ENCODE assay signal across 7 cellular contexts in the genomic region with DNA sequence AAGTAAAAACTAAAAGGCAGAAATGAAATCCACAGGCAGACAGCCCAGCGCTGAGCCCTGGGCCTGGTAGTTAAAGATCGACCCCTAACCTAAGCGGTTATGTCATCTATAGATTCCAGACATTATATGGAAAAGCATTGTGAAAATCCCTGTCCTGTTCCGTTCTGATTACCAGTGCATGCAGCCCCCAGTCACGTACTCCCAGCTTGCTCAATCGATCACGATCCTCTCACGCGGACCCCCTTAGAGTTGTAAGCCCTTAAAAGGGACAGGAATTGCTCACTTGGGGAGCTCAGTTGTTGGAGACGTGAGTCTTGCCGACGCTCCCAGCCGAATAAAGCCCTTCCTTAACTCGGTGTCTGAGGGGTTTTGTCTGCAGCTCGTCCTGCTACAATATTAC.
DNase-seq lines count a peak whose midpoint lies in the region; ATAC-seq, FAIRE-seq and TF ChIP-seq lines count a peak whose summit lies in the region.
"Not testable (repeated sequence)": the region's sequence is repeated elsewhere in the genome, so short reads cannot be mapped to it uniquely, and the experiment has no call there.

No MANE protein-coding gene starts in this region.

- WGBS in spleen, 5 donors = 85 to 95% (median 89%) methylated on average over 15 of the region's 15 CpGs

- H4K20me1 ChIP-seq in OCI-LY3 (ENCODE audit: insufficient read depth, low read length) = not testable (repeated sequence)

- POLR2A ChIA-PET in activated B cell treated with CpG ODN at 0.5 μM for 24 hours (lab: Charles Lee) = interaction anchor here (0.7 to 4.7 kb wide), 15 partner anchors 8 to 669 kb away, joined by 3 to 51 read pairs (median 6); a partner anchor contains a TSS

- H3K4me2 ChIP-seq in OCI-LY3 (ENCODE audit: low read length) = peak overlapping the region; percentile 81

- not testable (repeated sequence) for H3K27me3 Mint-ChIP-seq in IgD-negative memory B cell, activated B cell treated with CpG ODN at 0.5 μM for 24 hours, naive B cell

- H3K4me1 Mint-ChIP-seq in IgD-negative memory B cell = peaks cover 37 to 61% (median 43%) of the 10 kb centered on the region in 3 donors
- peaks cover 69% of the 10 kb centered on the region for H3K4me1 Mint-ChIP-seq in activated B cell treated with CpG ODN at 0.5 μM for 24 hours
- H3K4me1 Mint-ChIP-seq in naive B cell = peaks cover 47 to 63% (median 56%) of the 10 kb centered on the region in 3 donors

- H3K27ac ChIP-seq in OCI-LY3 (ENCODE audit: low read length) (peak overlapping the region; percentile 98), spleen (peak overlapping the region in 5 of 8 donors; percentile 11 to 80 (median 63))

- not testable (repeated sequence) for ATAC-seq in activated B cell treated with CpG ODN at 0.5 μM for 24 hours (ENCODE audit: low read depth); naive B cell (ENCODE audit: low read depth in 2 of 2)

- H3K36me3 Mint-ChIP-seq in IgD-negative memory B cell = peaks cover 24% of the 10 kb centered on the region
- peaks cover 31% of the 10 kb centered on the region for H3K36me3 Mint-ChIP-seq in activated B cell treated with CpG ODN at 0.5 μM for 24 hours (ENCODE audit: low read depth)
- H3K36me3 Mint-ChIP-seq in naive B cell = peaks cover 14 to 19% of the 10 kb centered on the region in 2 donors

- H3K36me3 ChIP-seq in GM06990 (ENCODE audit: control insufficient read depth, insufficient read depth, low read length); spleen: not testable (repeated sequence)
- H3K36me3 ChIP-seq in OCI-LY3 (replicated peaks; ENCODE audit: low read depth, low read length) = peaks cover 42% of the 10 kb centered on the region

- H3K4me3 ChIP-seq in GM06990 (replicated peaks; ENCODE audit: low read depth, low read length) (peak overlapping the region; percentile 48), OCI-LY3 (ENCODE audit: low read length) (peak overlapping the region; percentile 58), spleen (peak overlapping the region in 2 of 8 donors; percentile 7 to 47)

- not testable (repeated sequence) for TF ChIP-seq POLR2A in GM12891 (IDR thresholded peaks at IDR 0.05; ENCODE audit: low read depth, low read length); spleen (IDR thresholded peaks at IDR 0.05)

- CTCF ChIA-PET in activated B cell treated with CpG ODN at 0.5 μM for 24 hours (lab: Charles Lee) = interaction anchor here (1.0 to 4.9 kb wide), 8 partner anchors 8 to 58 kb away, joined by 3 to 62 read pairs (median 4); no protein-coding TSS in a partner anchor

- peaks cover 28% of the 10 kb centered on the region for H3K9me3 ChIP-seq in OCI-LY3 (ENCODE audit: insufficient read depth, low read length)
- H3K9me3 ChIP-seq in spleen = peaks cover 10 to 33% (median 28%) of the 10 kb centered on the region in 8 donors

- H3K27ac Mint-ChIP-seq in IgD-negative memory B cell (peak overlapping the region; percentile 85 to 97 (median 93)), activated B cell treated with CpG ODN at 0.5 μM for 24 hours (peak overlapping the region; percentile 97), naive B cell (peak overlapping the region; percentile 16 to 95 (median 91))

- FAIRE-seq in GM12891 (lab: Jason Lieb, UNC) = peak; percentile 23

- not testable (repeated sequence) for TF ChIP-seq CTCF in GM06990 (IDR thresholded peaks at IDR 0.05; ENCODE audit: insufficient read depth, low read length, poor library complexity, severe bottlenecking); OCI-LY3 (IDR thresholded peaks at IDR 0.05; ENCODE audit: low read depth, low read length); activated B cell treated with CpG ODN at 0.5 μM for 24 hours (IDR thresholded peaks at IDR 0.05); spleen (IDR thresholded peaks at IDR 0.05 in 8 of 11, conservative IDR thresholded peaks at IDR 0.05 in 3 of 11)

- H2AFZ ChIP-seq in OCI-LY3 (ENCODE audit: low read depth, low read length) = not testable (repeated sequence)

- peaks cover 74% of the 10 kb centered on the region for H3K79me2 ChIP-seq in OCI-LY3 (ENCODE audit: low read length)

- H3K27me3 ChIP-seq in GM06990 (replicated peaks; ENCODE audit: control insufficient read depth, insufficient read depth, low read length); OCI-LY3 (ENCODE audit: low read depth, low read length); spleen (replicated peaks in 1 of 7): not testable (repeated sequence)

- H3K4me1 ChIP-seq in OCI-LY3 (ENCODE audit: low read length) (peaks cover 67% of the 10 kb centered on the region), spleen (peaks cover 7 to 49% (median 20%) of the 10 kb centered on the region in 6 donors)

- H3K4me3 Mint-ChIP-seq in IgD-negative memory B cell = peak overlapping the region; percentile 87 to 96 (median 93)
- peak overlapping the region; percentile 87 for H3K4me3 Mint-ChIP-seq in activated B cell treated with CpG ODN at 0.5 μM for 24 hours
- H3K4me3 Mint-ChIP-seq in naive B cell = peak overlapping the region; percentile 74 to 93 (median 87)

- H3K9me3 Mint-ChIP-seq in IgD-negative memory B cell (peaks cover 0 to 18% (median 15%) of the 10 kb centered on the region in 3 donors), activated B cell treated with CpG ODN at 0.5 μM for 24 hours (peaks cover 16% of the 10 kb centered on the region), naive B cell (peaks cover 4 to 30% (median 26%) of the 10 kb centered on the region in 7 donors)

- intact Hi-C loops in activated B cell treated with CpG ODN at 0.5 μM for 24 hours (cut with micrococcal nuclease) = loop anchor here (10.0 kb wide), 1 partner anchor 398 kb away; a partner anchor contains a TSS
- intact Hi-C loops in spleen (cut with DNase I; ENCODE audit: low total_unique reads) = not testable (repeated sequence)

- DNase-seq in GM06990 (ENCODE audit: extremely low read depth, insufficient read length); GM12891 (ENCODE audit: insufficient read length, low spot score); activated B cell treated with CpG ODN at 0.5 μM for 24 hours; naive B cell; spleen: not testable (repeated sequence)

- peak overlapping the region; percentile 75 for H3K9ac ChIP-seq in OCI-LY3 (ENCODE audit: low read length)
